Comparison of ENCODE assay signal across 23 cellular contexts in the genomic region with DNA sequence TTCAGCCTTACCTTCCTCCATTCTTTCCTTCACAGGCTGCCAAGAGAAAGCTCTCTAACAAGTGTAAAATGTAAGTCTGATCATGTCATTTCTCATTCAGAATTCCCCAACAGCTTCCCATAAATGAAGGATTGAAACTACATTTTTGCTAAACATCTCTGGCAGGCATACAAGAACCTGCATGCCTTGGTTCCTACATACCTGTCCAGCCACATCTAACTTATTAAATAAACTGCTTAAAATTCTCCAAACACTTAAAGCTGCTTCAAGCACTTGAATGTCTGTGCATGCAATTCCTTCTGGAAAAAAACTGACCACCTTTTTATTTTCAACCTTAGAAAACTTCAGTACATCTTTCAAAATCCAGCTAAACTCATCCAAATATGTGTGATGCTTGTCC.
A peak's percentile ranks its signal among the peaks of the same experiment; 100 is the strongest.
DNase-seq lines count a peak whose midpoint lies in the region; ATAC-seq and TF ChIP-seq lines count a peak whose summit lies in the region.
"Had no signal": no experiment of that assay in that cellular context is flagged by ENCODE, and none has a peak within 500 bp of the region (broad histone marks: within the 10 kb centered on the region; RNA-seq: fewer than 3 reads in every experiment).

No MANE protein-coding gene starts in this region.

- intact Hi-C loops in thyroid gland (cut with DNase I), result no loop called here
- intact Hi-C loops in breast epithelium (cut with DNase I; ENCODE audit: low total_unique reads), result no loop called here

- H3K27me3 ChIP-seq in foreskin keratinocyte, result no peaks in the 10 kb centered on the region
- no peaks in the 10 kb centered on the region for H3K27me3 ChIP-seq in thyroid gland
- H3K27me3 ChIP-seq in breast epithelium, result no peaks in the 10 kb centered on the region
- H3K27me3 ChIP-seq: BE2C; BLaER1 treated with 17β-estradiol and CSF1 and Interleukin-3, amounts not matched to agents 10 nM and 100 nM had no signal

- H3K9me3 ChIP-seq in thyroid gland, result no peaks in the 10 kb centered on the region
- H3K9me3 ChIP-seq in breast epithelium, result no peaks in the 10 kb centered on the region
- H3K9me3 ChIP-seq: A549; BE2C; BLaER1 treated with 17β-estradiol and CSF1 and Interleukin-3, amounts not matched to agents 10 nM and 100 nM had no signal

- H3K36me3 ChIP-seq in thyroid gland (no peaks in the 10 kb centered on the region), breast epithelium (no peaks in the 10 kb centered on the region)
- H3K36me3 ChIP-seq: BE2C; BLaER1 treated with 17β-estradiol and CSF1 and Interleukin-3, amounts not matched to agents 10 nM and 100 nM had no signal

- H3K4me3 ChIP-seq in thyroid gland (replicated peaks in 1 of 3) (no peak overlapping the region), breast epithelium (no peak overlapping the region)
- H3K4me3 ChIP-seq: A549; BLaER1 treated with 17β-estradiol and CSF1 and Interleukin-3, amounts not matched to agents 10 nM and 100 nM; GM12878; GM23248 had no signal

- H3K27ac ChIP-seq in foreskin keratinocyte (no peak overlapping the region), thyroid gland (peak overlapping the region; percentile 21 to 58 (median 54)), breast epithelium (no peak overlapping the region)
- H3K27ac ChIP-seq: A549; BLaER1 treated with 17β-estradiol and CSF1 and Interleukin-3, amounts not matched to agents 10 nM and 100 nM; GM23248 had no signal

- H3K27ac Mint-ChIP-seq in nephron, result peak overlapping the region in 2 of 3 experiments; percentile 17 to 72
- H3K27ac Mint-ChIP-seq: CD14-positive monocyte; CD4-positive, alpha-beta T cell; CD8-positive, alpha-beta memory T cell had no signal

- peaks cover 40% of the 10 kb centered on the region for H3K4me1 Mint-ChIP-seq in nephron
- H3K4me1 Mint-ChIP-seq: CD14-positive monocyte; CD8-positive, alpha-beta memory T cell had no signal

- TF ChIP-seq CTCF in foreskin keratinocyte (conservative IDR thresholded peaks at IDR 0.05) (no peak), nephron (IDR thresholded peaks at IDR 0.05; ENCODE audit: unreplicated experiment in 3 of 3) (no peak), thyroid gland (IDR thresholded peaks at IDR 0.05) (no peak), breast epithelium (IDR thresholded peaks at IDR 0.05) (no peak)

- no peak for TF ChIP-seq POLR2A in thyroid gland (IDR thresholded peaks at IDR 0.05)
- TF ChIP-seq POLR2A in breast epithelium (IDR thresholded peaks at IDR 0.05), result no peak

- H3K9me3 Mint-ChIP-seq in nephron, result peaks cover 6% of the 10 kb centered on the region
- H3K9me3 Mint-ChIP-seq: CD4-positive, alpha-beta T cell; CD8-positive, alpha-beta memory T cell had no signal

- H3K36me3 Mint-ChIP-seq in nephron (ENCODE audit: low read depth), result no peaks in the 10 kb centered on the region
- H3K36me3 Mint-ChIP-seq: CD14-positive monocyte; CD8-positive, alpha-beta memory T cell had no signal

- ATAC-seq in foreskin keratinocyte (no peak), HG02623 (IDR thresholded peaks at IDR 0.05; ENCODE audit: unreplicated experiment) (no peak)
- ATAC-seq: A549, GM12878 had no signal

- H3K27me3 Mint-ChIP-seq in nephron (ENCODE audit: low read depth), result no peaks in the 10 kb centered on the region
- H3K27me3 Mint-ChIP-seq: CD8-positive, alpha-beta memory T cell had no signal

- H3K4me1 ChIP-seq in foreskin keratinocyte (no peaks in the 10 kb centered on the region), thyroid gland (peaks cover 29 to 30% of the 10 kb centered on the region in 2 donors), breast epithelium (no peaks in the 10 kb centered on the region)
- H3K4me1 ChIP-seq: A549; BLaER1 treated with 17β-estradiol and CSF1 and Interleukin-3, amounts not matched to agents 10 nM and 100 nM had no signal

- no peak overlapping the region for H3K4me3 Mint-ChIP-seq in nephron
- H3K4me3 Mint-ChIP-seq: CD14-positive monocyte; CD4-positive, alpha-beta T cell; CD8-positive, alpha-beta memory T cell had no signal

- DNase-seq in foreskin keratinocyte (peak; percentile 28 to 48), thyroid gland (peak in 1 of 2 donors; percentile 6), dedifferentiated amniotic fluid mesenchymal stem cell (ENCODE audit: extremely low spot score) (no peak), breast epithelium (ENCODE audit: low spot score in 2 of 2) (no peak)
- DNase-seq: 8988T; ACHN; AML-193; BE2C; CD4-positive, alpha-beta T cell; CD8-positive, alpha-beta memory T cell; DMS 273 treated with DMSO at 0.1 percent for 48 hours; DMS79; EL; GDM1; GM23248; H7; HCEC 1CT had no signal

Comparison
In these comparisons a context has a peak if more than half of its experiments do, and no peak if none do; other contexts are left out.
1. DNase-seq: peak in foreskin keratinocyte (2 of 2); none in dedifferentiated amniotic fluid mesenchymal stem cell (single experiment) and breast epithelium (0 of 2).
2. H3K27ac ChIP-seq: peak in thyroid gland (3 of 3); none in foreskin keratinocyte (single experiment) and breast epithelium (0 of 2).